ENCODE assay signal across 9 cellular contexts in genomic region chr7:130899071-130899451, GRCh38.
A peak's percentile ranks its signal among the peaks of the same experiment; 100 is the strongest.
DNase-seq lines count a peak whose midpoint lies in the region; ATAC-seq and TF ChIP-seq lines count a peak whose summit lies in the region.
"Had no signal": no experiment of that assay in that cellular context is flagged by ENCODE, and none has a peak within 500 bp of the region (broad histone marks: within the 10 kb centered on the region; RNA-seq: fewer than 3 reads in every experiment).

No MANE protein-coding gene starts in this region.

- H3K4me1 Mint-ChIP-seq in Calu3 (ENCODE audit: low read depth, unreplicated experiment): peaks cover 85% of the 10 kb centered on the region

- peaks cover 19% of the 10 kb centered on the region for H3K36me3 ChIP-seq in Panc1 (ENCODE audit: control insufficient read depth, insufficient read depth, low read length)

- peak overlapping the region; percentile 100 for H3K27ac ChIP-seq in Panc1 (ENCODE audit: low read length)
- H3K27ac ChIP-seq in epithelial cell of prostate: peak overlapping the region; percentile 100
- peak overlapping the region in 13 of 21 experiments; percentile 3 to 73 (median 44) for H3K27ac ChIP-seq in skin epidermis
- H3K27ac ChIP-seq: SJCRH30 had no signal

- peaks cover 3% of the 10 kb centered on the region for H3K27me3 Mint-ChIP-seq in Calu3 (ENCODE audit: unreplicated experiment)

- DNase-seq in Calu3: no peak
- no peak for DNase-seq in Panc1 (ENCODE audit: low read depth, low spot score)
- no peak for DNase-seq in epithelial cell of prostate (ENCODE audit: low read depth, low spot score)
- DNase-seq in stimulated activated naive CD4-positive, alpha-beta T cell (lab: John Stamatoyannopoulos, UW): no peak
- no peak for DNase-seq in HUDEP-2 (lab: John Stamatoyannopoulos, UW; ENCODE audit: unreplicated experiment in 76 of 76)
- DNase-seq: SJCRH30 had no signal

- peaks cover 100% of the 10 kb centered on the region for H3K4me1 ChIP-seq in Panc1 (ENCODE audit: control insufficient read depth, insufficient read depth, low read length)

- TSS peak; percentile 1 for BruUV-seq in Calu3 (replicated peaks; lab: Mats Ljungman, UMichigan)
- TSS peak; percentile 1 for BruUV-seq in Panc1 (replicated peaks; lab: Mats Ljungman, UMichigan)

- peaks cover 99% of the 10 kb centered on the region for H3K36me3 Mint-ChIP-seq in Calu3 (ENCODE audit: insufficient read depth, unreplicated experiment)

- POLR2A ChIA-PET in Panc1 (lab: Charles Lee): interaction anchor here (0.7 to 1.4 kb wide), 3 partner anchors 16 to 404 kb away, joined by 3 to 7 read pairs (median 3); no protein-coding TSS in a partner anchor

- ATAC-seq in Panc1 (no peak), HG03175 (IDR thresholded peaks at IDR 0.05; ENCODE audit: unreplicated experiment) (no peak)

- H3K4me3 ChIP-seq in Panc1 (ENCODE audit: low read depth in 2 of 2, low read length in 2 of 2) (peak overlapping the region in 1 of 2 experiments; percentile 7; a peak in 1 of 4 replicates), skin epidermis (no peak overlapping the region)
- H3K4me3 ChIP-seq: SJCRH30 had no signal

- CTCF ChIA-PET in Calu3 (lab: Charles Lee): interaction anchor here (0.8 to 2.2 kb wide), 3 partner anchors 13 to 105 kb away, joined by 3 to 17 read pairs (median 4); no protein-coding TSS in a partner anchor
- CTCF ChIA-PET in Panc1 (lab: Charles Lee): no interaction called here

- no peaks in the 10 kb centered on the region for H3K9me3 ChIP-seq in Panc1 (ENCODE audit: control insufficient read depth, insufficient read depth, low read depth, low read length)
- H3K9me3 ChIP-seq: neutrophil, SJCRH30 had no signal

- peak overlapping the region; percentile 82 for H3K4me3 Mint-ChIP-seq in Calu3 (ENCODE audit: low read depth, unreplicated experiment)

- intact Hi-C loops in Calu3 (cut with micrococcal nuclease; ENCODE audit: unreplicated experiment): loop anchor here (2.0 to 5.0 kb wide), 2 partner anchors 108 to 143 kb away; no protein-coding TSS in a partner anchor
- intact Hi-C loops in Panc1 (cut with micrococcal nuclease; ENCODE audit: unreplicated experiment): loop anchor here (5.0 kb wide), 2 partner anchors 43 to 108 kb away; no protein-coding TSS in a partner anchor

- H3K27ac Mint-ChIP-seq in Calu3 (ENCODE audit: unreplicated experiment): peak overlapping the region; percentile 97

- no peaks in the 10 kb centered on the region for H3K27me3 ChIP-seq in Panc1 (ENCODE audit: control insufficient read depth, insufficient read depth, low read length)
- H3K27me3 ChIP-seq: neutrophil, SJCRH30 had no signal

- no peak for TF ChIP-seq CTCF in Calu3 (IDR thresholded peaks at IDR 0.05; ENCODE audit: unreplicated experiment)
- TF ChIP-seq CTCF in Panc1 (IDR thresholded peaks at IDR 0.05): no peak

- in situ Hi-C loops in Panc1 (cut with HindIII; ENCODE audit: low pct_unique_long_range_greater_than_20kb, low sequenced_read_pairs): no loop called here

- no peaks in the 10 kb centered on the region for H3K9me3 Mint-ChIP-seq in Calu3 (ENCODE audit: low read depth, unreplicated experiment)

Comparison
In these comparisons a context has a peak if more than half of its experiments do, and no peak if none do; other contexts are left out.
1. H3K27ac ChIP-seq: peak in every context shown above with its lines; median percentile 100 in Panc1; 100 in epithelial cell of prostate; 44 in skin epidermis.